23 cellular contexts compared by ENCODE assay signal in genomic region chr5:13653709-13654108, GRCh38.
"Had no signal": no experiment of that assay in that cellular context is flagged by ENCODE, and none has a peak within 500 bp of the region (broad histone marks: within the 10 kb centered on the region; RNA-seq: fewer than 3 reads in every experiment).

No MANE protein-coding gene starts in this region.

- H3K4me3 ChIP-seq: gastroesophageal sphincter, heart left ventricle, hepatocyte, left lung, neural progenitor cell, right atrium auricular region, smooth muscle cell, stomach, tibial artery had no signal

- H3K4me2 ChIP-seq: hepatocyte, neural progenitor cell, smooth muscle cell had no signal

- H3K79me2 ChIP-seq: hepatocyte, parathyroid adenoma had no signal

- H3K4me1 ChIP-seq: gastroesophageal sphincter, heart left ventricle, left lung, neural progenitor cell, parathyroid adenoma, right atrium auricular region, stomach, tibial artery had no signal

- H3K9me3 ChIP-seq: right atrium auricular region had no signal

- DNase-seq: cortex of kidney; effector memory CD8-positive, alpha-beta T cell; foreskin fibroblast; heart left ventricle; left cardiac atrium; left lung; mesendoderm; midbrain; naive thymus-derived CD4-positive, alpha-beta T cell; stimulated activated CD4-positive, alpha-beta T cell treated with anti-CD3 and anti-CD28 coated beads, Interleukin-12 subunit alpha, Interleukin-12 subunit beta, amount 100 ng/mL, for 4 hours; stimulated activated CD4-positive, alpha-beta T cell treated with anti-CD3 and anti-CD28 coated beads, Interleukin-1b, Interleukin-23, amount 100 ng/mL, for 48 hours; stimulated activated CD4-positive, alpha-beta T cell treated with anti-CD3 and anti-CD28 coated beads, Interleukin-4, amount 100 ng/mL, for 24 hours; stimulated activated naive CD4-positive, alpha-beta T cell treated with Interleukin-2 at 50 U/mL for 16 hours; stomach; tibial artery had no signal

- H3K9ac ChIP-seq: neural progenitor cell, parathyroid adenoma had no signal

- ATAC-seq: effector memory CD8-positive, alpha-beta T cell; gastroesophageal sphincter; heart left ventricle; left cardiac atrium; left lung; naive thymus-derived CD4-positive, alpha-beta T cell; sciatic nerve; stimulated activated effector memory CD8-positive, alpha-beta T cell treated with anti-CD3 and anti-CD28 coated beads, Interleukin-12 subunit alpha, Interleukin-12 subunit beta, amount 100 ng/mL, for 72 hours had no signal

- H2AFZ ChIP-seq: hepatocyte, neural progenitor cell, parathyroid adenoma had no signal

- H3K27ac ChIP-seq: gastroesophageal sphincter, heart left ventricle, hepatocyte, left lung, neural progenitor cell, parathyroid adenoma, right atrium auricular region, stomach, tibial artery had no signal

- H3K27me3 ChIP-seq: gastroesophageal sphincter, heart left ventricle, hepatocyte, left lung, neural progenitor cell, right atrium auricular region, stomach, tibial artery had no signal

- H3K36me3 ChIP-seq: gastroesophageal sphincter, heart left ventricle, left lung, neural progenitor cell, right atrium auricular region, stomach, tibial artery had no signal
